Comparison of ENCODE assay signal across 23 cellular contexts in the genomic region with DNA sequence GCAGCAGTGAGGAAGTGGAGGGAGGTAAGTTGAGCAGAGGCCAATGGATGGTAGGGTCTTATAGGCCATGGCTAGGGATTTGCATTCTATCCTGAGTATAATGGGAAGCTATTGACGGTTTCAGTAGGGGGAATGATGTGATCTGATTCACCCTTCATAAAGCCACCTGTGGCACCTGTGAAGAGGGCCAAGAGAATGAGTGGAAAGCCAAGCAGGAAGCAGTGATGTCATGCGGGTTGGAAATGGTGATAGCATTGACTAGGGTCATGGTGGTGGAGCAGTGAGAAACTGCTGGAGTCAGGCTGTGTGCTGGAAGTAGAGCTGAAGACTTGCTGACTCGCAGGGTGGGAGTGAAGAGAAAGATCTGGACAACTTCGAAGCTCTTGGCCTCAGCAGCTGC.
DNase-seq lines count a peak whose midpoint lies in the region; ATAC-seq, FAIRE-seq and TF ChIP-seq lines count a peak whose summit lies in the region.
"Had no signal": no experiment of that assay in that cellular context is flagged by ENCODE, and none has a peak within 500 bp of the region (broad histone marks: within the 10 kb centered on the region; RNA-seq: fewer than 3 reads in every experiment).

No MANE protein-coding gene starts in this region.

- no peak overlapping the region for H2BK120ac ChIP-seq in IMR-90 (ENCODE audit: low read depth, low read length)

- H3K56ac ChIP-seq in IMR-90 (ENCODE audit: extremely low read depth, insufficient read depth, low read length) = no peak overlapping the region

- no peaks in the 10 kb centered on the region for H3K79me1 ChIP-seq in IMR-90 (ENCODE audit: low read depth in 1 of 2, low read length in 2 of 2)

- H3K9ac ChIP-seq in IMR-90 (ENCODE audit: low read depth, low read length) = no peak overlapping the region
- H3K9ac ChIP-seq: BLaER1, GM23248 had no signal

- dilution Hi-C loops in IMR-90 (cut with HindIII; ENCODE audit: low sequenced_read_pairs, unreplicated experiment) = no loop called here

- CTCF ChIA-PET in IMR-90 (lab: Yijun Ruan, JAX) = no interaction called here

- no peaks in the 10 kb centered on the region for H3K9me3 ChIP-seq in IMR-90 (ENCODE audit: control insufficient read depth, insufficient read depth, low read length)
- H3K9me3 ChIP-seq: BLaER1 had no signal

- no peak for TF ChIP-seq CTCF in IMR-90 (conservative IDR thresholded peaks at IDR 0.05; ENCODE audit: low read depth, low read length)
- no peak for TF ChIP-seq CTCF in bronchial epithelial cell (IDR thresholded peaks at IDR 0.05; ENCODE audit: insufficient read depth, low read length, severe bottlenecking)

- POLR2A ChIA-PET in IMR-90 (lab: Charles Lee; ENCODE audit: unreplicated experiment) = no interaction called here

- H3K27me3 Mint-ChIP-seq in activated naive CD8-positive, alpha-beta T cell treated with anti-CD3 and anti-CD28 coated beads, Interleukin-2, amount 50 U/mL, for 24 hours = no peaks in the 10 kb centered on the region
- no peaks in the 10 kb centered on the region for H3K27me3 Mint-ChIP-seq in activated naive CD8-positive, alpha-beta T cell treated with anti-CD3 and anti-CD28 coated beads for 36 hours

- FAIRE-seq in bronchial epithelial cell (lab: Jason Lieb, UNC) = peak; percentile 28
- FAIRE-seq: A204.1, GM12878, GM19239, H1 had no signal

- TF ChIP-seq RAD21 in IMR-90 (IDR thresholded peaks at IDR 0.05; ENCODE audit: low read length) = no peak

- WGBS in IMR-90 (ENCODE audit: extremely low coverage in 2 of 2, insufficient read length in 1 of 2), 2 experiments = 90% methylated on average over 4 of the region's 4 CpGs; no CpG with 5 or more reads in 1 of the 2 experiments

- peak; percentile 60 for ATAC-seq in activated naive CD8-positive, alpha-beta T cell treated with anti-CD3 and anti-CD28 coated beads, Interleukin-2, amount 50 U/mL, for 24 hours
- no peak for ATAC-seq in IMR-90 (ENCODE audit: low read depth)
- ATAC-seq in HG03025 (IDR thresholded peaks at IDR 0.05; ENCODE audit: low FRiP score, unreplicated experiment) = no peak
- ATAC-seq: CD8-positive, alpha-beta T cell; GM12878 had no signal

- no peak overlapping the region for H2AK9ac ChIP-seq in IMR-90 (replicated peaks; ENCODE audit: low read depth, low read length, poor library complexity)

- no peak overlapping the region for H3K27ac Mint-ChIP-seq in activated naive CD8-positive, alpha-beta T cell treated with anti-CD3 and anti-CD28 coated beads, Interleukin-2, amount 50 U/mL, for 24 hours
- no peak overlapping the region for H3K27ac Mint-ChIP-seq in activated naive CD8-positive, alpha-beta T cell treated with anti-CD3 and anti-CD28 coated beads for 36 hours
- H3K27ac Mint-ChIP-seq: B cell; CD4-positive, CD25-positive, alpha-beta regulatory T cell; CD8-positive, alpha-beta T cell had no signal

- H3K9me3 Mint-ChIP-seq in activated naive CD8-positive, alpha-beta T cell treated with anti-CD3 and anti-CD28 coated beads, Interleukin-2, amount 50 U/mL, for 24 hours = no peaks in the 10 kb centered on the region
- H3K9me3 Mint-ChIP-seq in activated naive CD8-positive, alpha-beta T cell treated with anti-CD3 and anti-CD28 coated beads for 36 hours = no peaks in the 10 kb centered on the region
- H3K9me3 Mint-ChIP-seq: CD4-positive, CD25-positive, alpha-beta regulatory T cell; CD8-positive, alpha-beta T cell had no signal

- no peak overlapping the region for H2AK5ac ChIP-seq in IMR-90 (ENCODE audit: low read depth, low read length)

- no peak overlapping the region for H2BK15ac ChIP-seq in IMR-90 (ENCODE audit: low read depth, low read length)

- H3K27me3 ChIP-seq in IMR-90 (ENCODE audit: control insufficient read depth, insufficient read depth, low read length) (no peaks in the 10 kb centered on the region), bronchial epithelial cell (ENCODE audit: control insufficient read depth, insufficient read depth, low read length) (no peaks in the 10 kb centered on the region)
- H3K27me3 ChIP-seq: BLaER1 had no signal

- intact Hi-C loops in IMR-90 (cut with micrococcal nuclease) = no loop called here

- peaks cover 5% of the 10 kb centered on the region; the same call in 1 of the 2 replicates for H3K4me1 ChIP-seq in IMR-90 (ENCODE audit: control insufficient read depth, insufficient read depth, low read length)
- H3K4me1 ChIP-seq: Caco-2 had no signal

- no peak overlapping the region for H2AFZ ChIP-seq in IMR-90 (replicated peaks; ENCODE audit: low read length, poor library complexity)
- H2AFZ ChIP-seq: GM23248 had no signal

- H3K4me1 Mint-ChIP-seq in activated naive CD8-positive, alpha-beta T cell treated with anti-CD3 and anti-CD28 coated beads, Interleukin-2, amount 50 U/mL, for 24 hours = no peaks in the 10 kb centered on the region
- no peaks in the 10 kb centered on the region for H3K4me1 Mint-ChIP-seq in activated naive CD8-positive, alpha-beta T cell treated with anti-CD3 and anti-CD28 coated beads for 36 hours
- H3K4me1 Mint-ChIP-seq: B cell; CD4-positive, CD25-positive, alpha-beta regulatory T cell had no signal

- H4K8ac ChIP-seq in IMR-90 (ENCODE audit: low read depth in 2 of 2, low read length in 2 of 2) = no peak overlapping the region

- DNase-seq in activated naive CD8-positive, alpha-beta T cell treated with anti-CD3 and anti-CD28 coated beads, Interleukin-2, amount 50 U/mL, for 24 hours = no peak
- no peak for DNase-seq in activated naive CD8-positive, alpha-beta T cell treated with anti-CD3 and anti-CD28 coated beads for 36 hours
- DNase-seq in IMR-90 (peak; percentile 23), bronchial epithelial cell (ENCODE audit: low read depth) (no peak), DMS114 treated with DMSO at 0.1 percent for 48 hours (lab: John Stamatoyannopoulos, UW; ENCODE audit: unreplicated experiment) (no peak)
- DNase-seq: Caco-2; CD4-positive, CD25-positive, alpha-beta regulatory T cell; CD8-positive, alpha-beta T cell; DMS79; EL; GDM1; GM23248; H7; HCEC 1CT had no signal

- no peaks in the 10 kb centered on the region for H3K36me3 Mint-ChIP-seq in activated naive CD8-positive, alpha-beta T cell treated with anti-CD3 and anti-CD28 coated beads, Interleukin-2, amount 50 U/mL, for 24 hours (ENCODE audit: low read depth)
- H3K36me3 Mint-ChIP-seq in activated naive CD8-positive, alpha-beta T cell treated with anti-CD3 and anti-CD28 coated beads for 36 hours = no peaks in the 10 kb centered on the region
- H3K36me3 Mint-ChIP-seq: CD4-positive, CD25-positive, alpha-beta regulatory T cell; CD8-positive, alpha-beta T cell had no signal

- no peak overlapping the region for H3K4me3 Mint-ChIP-seq in activated naive CD8-positive, alpha-beta T cell treated with anti-CD3 and anti-CD28 coated beads, Interleukin-2, amount 50 U/mL, for 24 hours
- H3K4me3 Mint-ChIP-seq in activated naive CD8-positive, alpha-beta T cell treated with anti-CD3 and anti-CD28 coated beads for 36 hours = no peak overlapping the region
- H3K4me3 Mint-ChIP-seq: B cell; CD4-positive, CD25-positive, alpha-beta regulatory T cell; CD8-positive, alpha-beta T cell had no signal

- no peak overlapping the region for H3K4ac ChIP-seq in IMR-90 (ENCODE audit: low read depth, low read length)

- H3K14ac ChIP-seq in IMR-90 (replicated peaks; ENCODE audit: low read depth, low read length) = no peak overlapping the region

- H2BK20ac ChIP-seq in IMR-90 (ENCODE audit: low read depth, low read length) = no peak overlapping the region

- BruUV-seq in IMR-90 (replicated peaks; lab: Mats Ljungman, UMichigan) = no TSS peak

- H3K36me3 ChIP-seq in IMR-90 (ENCODE audit: control insufficient read depth, insufficient read depth, low read length) (peaks cover 2% of the 10 kb centered on the region), bronchial epithelial cell (ENCODE audit: control insufficient read depth, insufficient read depth, low read length) (no peaks in the 10 kb centered on the region)
- H3K36me3 ChIP-seq: BLaER1 had no signal

- no peak overlapping the region for H3K23ac ChIP-seq in IMR-90 (ENCODE audit: low read depth, low read length)

- H3K9me1 ChIP-seq in IMR-90 (ENCODE audit: insufficient read depth, low read length) = peaks cover 11% of the 10 kb centered on the region

- H4K20me1 ChIP-seq in IMR-90 (ENCODE audit: insufficient read depth, low read length) = no peaks in the 10 kb centered on the region; the same call in 1 of the 2 replicates
- H4K20me1 ChIP-seq: BLaER1 had no signal

- no peak overlapping the region for H2BK5ac ChIP-seq in IMR-90 (ENCODE audit: low read depth, low read length, poor library complexity, severe bottlenecking)

- no peak overlapping the region for H3K4me2 ChIP-seq in IMR-90 (ENCODE audit: low read depth, low read length)
- H3K4me2 ChIP-seq: BLaER1 had no signal

- H4K5ac ChIP-seq in IMR-90 (ENCODE audit: low read depth, low read length) = no peak overlapping the region

- H3K18ac ChIP-seq in IMR-90 (ENCODE audit: low read depth, low read length) = no peak overlapping the region

- in situ Hi-C loops in IMR-90 (cut with MboI; ENCODE audit: low sequenced_read_pairs) = no loop called here

- no peak for TF ChIP-seq POLR2A in IMR-90 (IDR thresholded peaks at IDR 0.05; ENCODE audit: low read depth, low read length)

- no peak overlapping the region for H3K27ac ChIP-seq in IMR-90 (ENCODE audit: insufficient read depth, low read length)
- H3K27ac ChIP-seq: 22Rv1, BLaER1, C4-2B, GM23248 had no signal

- no peak overlapping the region for H4K91ac ChIP-seq in IMR-90 (ENCODE audit: insufficient read depth, low read depth, low read length)

- H3K4me3 ChIP-seq in IMR-90 (ENCODE audit: insufficient read depth, low read depth, low read length) = no peak overlapping the region
- no peak overlapping the region for H3K4me3 ChIP-seq in bronchial epithelial cell (ENCODE audit: low read depth, low read length)
- H3K4me3 ChIP-seq: BLaER1, GM12878, GM23248 had no signal

TF ChIP-seq in IMR-90, 13 proteins besides CTCF, POLR2A, EP300 and RAD21 (continues in another document):
- TF ChIP-seq MAZ (IDR thresholded peaks at IDR 0.05; ENCODE audit: borderline replicate concordance, low read depth, low read length) = no peak
- TF ChIP-seq, protein P1, sequence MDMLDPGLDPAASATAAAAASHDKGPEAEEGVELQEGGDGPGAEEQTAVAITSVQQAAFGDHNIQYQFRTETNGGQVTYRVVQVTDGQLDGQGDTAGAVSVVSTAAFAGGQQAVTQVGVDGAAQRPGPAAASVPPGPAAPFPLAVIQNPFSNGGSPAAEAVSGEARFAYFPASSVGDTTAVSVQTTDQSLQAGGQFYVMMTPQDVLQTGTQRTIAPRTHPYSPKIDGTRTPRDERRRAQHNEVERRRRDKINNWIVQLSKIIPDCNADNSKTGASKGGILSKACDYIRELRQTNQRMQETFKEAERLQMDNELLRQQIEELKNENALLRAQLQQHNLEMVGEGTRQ (IDR thresholded peaks at IDR 0.05; ENCODE audit: low read depth, low read length) = no peak
- TF ChIP-seq FOS (IDR thresholded peaks at IDR 0.05; ENCODE audit: low read depth, low read length) = no peak
